1 cellular context compared by ENCODE assay signal in genomic region chr11:57353024-57353423, GRCh38.
TF ChIP-seq lines count a peak whose summit lies in the region.

No MANE protein-coding gene starts in this region.

TF ChIP-seq in H1, 55 proteins besides CTCF, POLR2A, EP300 and RAD21:
- TF ChIP-seq KDM5A (IDR thresholded peaks at IDR 0.05; ENCODE audit: low read length), result no peak
- no peak for TF ChIP-seq EZH2 (IDR thresholded peaks at IDR 0.05; ENCODE audit: low read depth, low read length, severe bottlenecking)
- no peak for TF ChIP-seq POLR2AphosphoS5 (IDR thresholded peaks at IDR 0.05; ENCODE audit: low read depth, low read length)
- no peak for TF ChIP-seq JUN (IDR thresholded peaks at IDR 0.05; ENCODE audit: low read depth, low read length)
- no peak for TF ChIP-seq SP2 (IDR thresholded peaks at IDR 0.05; ENCODE audit: low read length)
- TF ChIP-seq BRCA1 (IDR thresholded peaks at IDR 0.05; ENCODE audit: low read depth, low read length), result no peak
- TF ChIP-seq MAFK (IDR thresholded peaks at IDR 0.05; ENCODE audit: low read depth, low read length), result no peak
- TF ChIP-seq JUND (IDR thresholded peaks at IDR 0.05; ENCODE audit: low read length), result no peak
- TF ChIP-seq CREB1 (IDR thresholded peaks at IDR 0.05), result no peak
- TF ChIP-seq ATF2 (IDR thresholded peaks at IDR 0.05; ENCODE audit: low read length), result no peak
- TF ChIP-seq SIN3A (conservative IDR thresholded peaks at IDR 0.05 in 1 of 2, IDR thresholded peaks at IDR 0.05 in 1 of 2; ENCODE audit: low read depth in 1 of 2, low read length in 2 of 2), result no peak
- TF ChIP-seq SAP30 (IDR thresholded peaks at IDR 0.05; ENCODE audit: insufficient read depth, insufficient replicate concordance, low read length), result no peak
- TF ChIP-seq RNF2 (IDR thresholded peaks at IDR 0.05; ENCODE audit: borderline replicate concordance, low read depth, low read length, missing control alignments, poor library complexity, severe bottlenecking), result no peak
- TF ChIP-seq CHD2 (IDR thresholded peaks at IDR 0.05; ENCODE audit: low read length), result no peak
- TF ChIP-seq E2F6 (IDR thresholded peaks at IDR 0.05), result no peak
